8 cellular contexts compared by ENCODE assay signal in genomic region chr2:24076849-24077534, GRCh38. TPM values are rescaled to one million over a fixed set of nuclear protein-coding genes. Genes with fewer than 3 reads are reported as not detected.
DNase-seq lines count a peak whose midpoint lies in the region; ATAC-seq, FAIRE-seq and TF ChIP-seq lines count a peak whose summit lies in the region.

No MANE protein-coding gene starts in this region.

- peak in 1 of 2 donors; percentile 13 for ATAC-seq in CD4-positive, CD25-positive, alpha-beta regulatory T cell (ENCODE audit: low read depth in 2 of 2)
- ATAC-seq in GM19395 (IDR thresholded peaks at IDR 0.05; ENCODE audit: unreplicated experiment) = peak; percentile 24
- peak; percentile 1 to 8 for ATAC-seq in gastrocnemius medialis

- peaks cover 5 to 42% (median 26%) of the 10 kb centered on the region in 4 donors for H3K4me1 Mint-ChIP-seq in CD4-positive, CD25-positive, alpha-beta regulatory T cell

- no peak for DNase-seq in CD4-positive, CD25-positive, alpha-beta regulatory T cell
- no peak for DNase-seq in Jurkat, Clone E6-1 (ENCODE audit: low read depth, low spot score)
- DNase-seq in adrenal gland (peak in 3 of 7 donors; percentile 31 to 47 (median 45)), hepatocyte (ENCODE audit: low spot score) (peak; percentile 73), gastrocnemius medialis (no peak), RCC 7860 (ENCODE audit: low spot score) (no peak), H4 (ENCODE audit: low spot score) (no peak)

- TF ChIP-seq CTCF in adrenal gland (IDR thresholded peaks at IDR 0.05) = no peak
- TF ChIP-seq CTCF in hepatocyte (IDR thresholded peaks at IDR 0.05; ENCODE audit: poor library complexity) = no peak
- no peak for TF ChIP-seq CTCF in gastrocnemius medialis (IDR thresholded peaks at IDR 0.05 in 4 of 5, conservative IDR thresholded peaks at IDR 0.05 in 1 of 5)

- H3K27me3 Mint-ChIP-seq in CD4-positive, CD25-positive, alpha-beta regulatory T cell = no peaks in the 10 kb centered on the region

- peaks cover 17% of the 10 kb centered on the region for H3K4me1 ChIP-seq in CD4-positive, CD25-positive, alpha-beta regulatory T cell (ENCODE audit: control insufficient read depth, insufficient read depth, low read length, poor library complexity, severe bottlenecking)
- peaks cover 14 to 20% of the 10 kb centered on the region in 2 donors for H3K4me1 ChIP-seq in adrenal gland (replicated peaks in 1 of 2)
- H3K4me1 ChIP-seq in hepatocyte (ENCODE audit: insufficient read depth) = peaks cover 14% of the 10 kb centered on the region
- peaks cover 21 to 22% of the 10 kb centered on the region in 2 donors for H3K4me1 ChIP-seq in gastrocnemius medialis

- H3K4me3 Mint-ChIP-seq in CD4-positive, CD25-positive, alpha-beta regulatory T cell = peak overlapping the region; percentile 98 to 100 (median 98)

- peak overlapping the region; percentile 19 for H3K4me3 ChIP-seq in CD4-positive, CD25-positive, alpha-beta regulatory T cell (ENCODE audit: low read depth, low read length)
- H3K4me3 ChIP-seq in Jurkat, Clone E6-1 (ENCODE audit: low read length) = peak overlapping the region; percentile 100
- H3K4me3 ChIP-seq in adrenal gland = peak overlapping the region; percentile 28 to 90 (median 54)
- peak overlapping the region; percentile 40 for H3K4me3 ChIP-seq in hepatocyte
- peak overlapping the region; percentile 80 to 92 (median 84) for H3K4me3 ChIP-seq in gastrocnemius medialis

- no peaks in the 10 kb centered on the region for H3K9me2 ChIP-seq in hepatocyte (replicated peaks; ENCODE audit: insufficient read depth)

- intact Hi-C loops in adrenal gland (cut with DNase I) = loop anchor here (5.0 to 10.0 kb wide), 2 partner anchors 150 to 152 kb away; partner anchors contain the start of gene ATAD2B (in 2 of the 2)
- intact Hi-C loops in gastrocnemius medialis (cut with DNase I; ENCODE audit: low total_unique reads) = loop anchor here (1.0 to 2.0 kb wide), 4 partner anchors 30 to 150 kb away; partner anchors contain the start of genes ATAD2B, FAM228B, PFN4 and UBXN2A

- peak overlapping the region; percentile 88 for H3K27ac ChIP-seq in CD4-positive, CD25-positive, alpha-beta regulatory T cell (ENCODE audit: insufficient read depth, low read length, poor library complexity, severe bottlenecking)
- H3K27ac ChIP-seq in adrenal gland (peak overlapping the region; percentile 68 to 96 (median 84)), hepatocyte (peak overlapping the region; percentile 95), gastrocnemius medialis (peak overlapping the region; percentile 84 to 90 (median 87))

- in situ Hi-C loops in gastrocnemius medialis (cut with MboI; ENCODE audit: low sequenced_read_pairs in 4 of 4) = loop anchor here in 2 of 4 donors (5.0 to 25.0 kb wide), 3 partner anchors 142 to 240 kb away; partner anchors contain the start of gene ATAD2B (in 1 of the 2)

- no peaks in the 10 kb centered on the region for H4K20me1 ChIP-seq in hepatocyte (ENCODE audit: insufficient read depth, poor library complexity, severe bottlenecking)

- FAIRE-seq in RCC 7860 (lab: Jason Lieb, UNC) = no peak

- peaks cover 18% of the 10 kb centered on the region for H3K36me3 ChIP-seq in CD4-positive, CD25-positive, alpha-beta regulatory T cell (ENCODE audit: control insufficient read depth, insufficient read depth, low read length)
- H3K36me3 ChIP-seq in adrenal gland (replicated peaks in 1 of 2) (peaks cover 0 to 27% of the 10 kb centered on the region in 2 donors), hepatocyte (replicated peaks; ENCODE audit: insufficient read depth, low read depth) (no peaks in the 10 kb centered on the region), gastrocnemius medialis (peaks cover 0 to 15% of the 10 kb centered on the region in 2 donors)

- peaks cover 21% of the 10 kb centered on the region for H3K36me3 Mint-ChIP-seq in CD4-positive, CD25-positive, alpha-beta regulatory T cell

- peaks cover 0 to 2% (median 0%) of the 10 kb centered on the region in 7 donors for H3K9me3 Mint-ChIP-seq in CD4-positive, CD25-positive, alpha-beta regulatory T cell

- peak in 1 of 2 donors; percentile 3 for TF ChIP-seq POLR2A in adrenal gland (IDR thresholded peaks at IDR 0.05)
- TF ChIP-seq POLR2A in gastrocnemius medialis (IDR thresholded peaks at IDR 0.05) = no peak

- H3K4me2 ChIP-seq in hepatocyte = peak overlapping the region; percentile 82

- 1 to 3% (median 2%) methylated on average over 26 to 41 of the region's 41 CpGs for WGBS in adrenal gland, 4 donors
- WGBS in hepatocyte (ENCODE audit: low lambda C conversion rate, missing lambda C conversion rate) = 2% methylated on average over 20 of the region's 41 CpGs

- H3K9me3 ChIP-seq in CD4-positive, CD25-positive, alpha-beta regulatory T cell (ENCODE audit: control insufficient read depth in 2 of 2, low read length in 2 of 2) = no peaks in the 10 kb centered on the region
- H3K9me3 ChIP-seq in adrenal gland (replicated peaks in 1 of 3) = no peaks in the 10 kb centered on the region
- H3K9me3 ChIP-seq in hepatocyte (ENCODE audit: low read depth) = no peaks in the 10 kb centered on the region
- H3K9me3 ChIP-seq in gastrocnemius medialis = no peaks in the 10 kb centered on the region

- H3K27ac Mint-ChIP-seq in CD4-positive, CD25-positive, alpha-beta regulatory T cell = peak overlapping the region in 2 of 3 donors; percentile 99 to 100

- peak overlapping the region; percentile 69 for H2AFZ ChIP-seq in hepatocyte

- peaks cover 36% of the 10 kb centered on the region for H3K79me2 ChIP-seq in hepatocyte

- H3K27me3 ChIP-seq in CD4-positive, CD25-positive, alpha-beta regulatory T cell (ENCODE audit: control insufficient read depth, insufficient read depth, low read length) = no peaks in the 10 kb centered on the region
- H3K27me3 ChIP-seq in adrenal gland (no peaks in the 10 kb centered on the region), hepatocyte (no peaks in the 10 kb centered on the region), gastrocnemius medialis (no peaks in the 10 kb centered on the region)

RNA-seq across cellular contexts. Expression of gene SF3B6, which starts 0.9 kb away (rescaled TPM):
- 62.3 TPM for total RNA-seq in CD4-positive, CD25-positive, alpha-beta regulatory T cell
- polyA plus RNA-seq in CD4-positive, CD25-positive, alpha-beta regulatory T cell = 100 to 1,000 TPM; 200 to 255 (median 224) TPM
- 190 TPM for polyA plus RNA-seq in Jurkat, Clone E6-1 (2012; ENCODE audit: insufficient read depth, insufficient read length)
- total RNA-seq in adrenal gland (100 to 1,000 TPM in 2 of 8 donors, 10 to 100 TPM in 6; 61.2 to 164 (median 80.6) TPM), hepatocyte (131 and 158 TPM in 2 replicates), gastrocnemius medialis (10 to 100 TPM; 55.2 to 88.1 (median 70.5) TPM)
- polyA plus RNA-seq in adrenal gland (100 to 1,000 TPM in 1 of 3 donors, 10 to 100 TPM in 2; 70.1 to 173 (median 75.8) TPM), hepatocyte (170 and 174 TPM in 2 replicates)
- total RNA-seq in H4 (2014; rRNA removed; shearing (Covaris generic)) = 178 and 188 TPM in 2 replicates

RNA-seq across cellular contexts. Expression of gene TP53I3, which starts 7.6 kb away (rescaled TPM):
- total RNA-seq in CD4-positive, CD25-positive, alpha-beta regulatory T cell = 1.5 TPM
- polyA plus RNA-seq in CD4-positive, CD25-positive, alpha-beta regulatory T cell = 1 to 10 TPM in 1 of 4 donors, under 1 TPM in 2, not detected in 1; 0.25 to 1.4 (median 0.69) TPM
- polyA plus RNA-seq in Jurkat, Clone E6-1 (2012; ENCODE audit: insufficient read depth, insufficient read length) = 11.2 TPM
- 10 to 100 TPM; 18.4 to 29.9 (median 24.0) TPM for total RNA-seq in adrenal gland
- 10 to 100 TPM; 18.8 to 50.0 (median 48.4) TPM for polyA plus RNA-seq in adrenal gland
- 29.8 and 31.9 TPM in 2 replicates for total RNA-seq in hepatocyte
- polyA plus RNA-seq in hepatocyte = 52.9 and 56.2 TPM in 2 replicates
- 1 to 10 TPM; 3.3 to 7.6 (median 4.9) TPM for total RNA-seq in gastrocnemius medialis
- 4.9 and 5.1 TPM in 2 replicates for total RNA-seq in H4 (2014; rRNA removed; shearing (Covaris generic))

RNA-seq across cellular contexts. Expression of gene FKBP1B, which starts 27.5 kb away (rescaled TPM):
- total RNA-seq in CD4-positive, CD25-positive, alpha-beta regulatory T cell = 1.1 TPM
- polyA plus RNA-seq in CD4-positive, CD25-positive, alpha-beta regulatory T cell = 1 to 10 TPM; 1.1 to 3.0 (median 1.6) TPM
- 9.2 TPM for polyA plus RNA-seq in Jurkat, Clone E6-1 (2012; ENCODE audit: insufficient read depth, insufficient read length)
- total RNA-seq in adrenal gland (10 to 100 TPM in 1 of 8 donors, 1 to 10 TPM in 7; 3.7 to 11.0 (median 5.6) TPM), hepatocyte (20.2 and 24.4 TPM in 2 replicates), gastrocnemius medialis (1 to 10 TPM in 2 of 4 donors, under 1 TPM in 1, not detected in 1; 0.91 to 2.9 (median 1.5) TPM)
- polyA plus RNA-seq in adrenal gland (1 to 10 TPM; 4.4 to 8.1 (median 7.0) TPM), hepatocyte (36.3 and 37.2 TPM in 2 replicates)
- 0.58 TPM in 1 of 2 replicates, not detected in the other for total RNA-seq in H4 (2014; rRNA removed; shearing (Covaris generic))

RNA-seq across cellular contexts. Expression of gene WDCP, which starts 29.8 kb away (rescaled TPM):
- total RNA-seq in CD4-positive, CD25-positive, alpha-beta regulatory T cell = 6.3 TPM
- 10 to 100 TPM in 1 of 4 donors, 1 to 10 TPM in 3; 3.4 to 11.0 (median 4.9) TPM for polyA plus RNA-seq in CD4-positive, CD25-positive, alpha-beta regulatory T cell
- polyA plus RNA-seq in Jurkat, Clone E6-1 (2012; ENCODE audit: insufficient read depth, insufficient read length) = 13.6 TPM
- total RNA-seq in adrenal gland (10 to 100 TPM in 4 of 8 donors, 1 to 10 TPM in 4; 4.1 to 17.3 (median 11.0) TPM), hepatocyte (6.0 and 6.8 TPM in 2 replicates), gastrocnemius medialis (1 to 10 TPM; 4.8 to 8.4 (median 8.3) TPM)
- polyA plus RNA-seq in adrenal gland (10 to 100 TPM in 1 of 3 donors, 1 to 10 TPM in 2; 1.9 to 13.0 (median 2.0) TPM), hepatocyte (1.4 and 2.4 TPM in 2 replicates)
- 7.1 and 7.6 TPM in 2 replicates for total RNA-seq in H4 (2014; rRNA removed; shearing (Covaris generic))

RNA-seq across cellular contexts. Expression of gene PFN4, which starts 46.1 kb away (rescaled TPM):
- not detected for total RNA-seq in CD4-positive, CD25-positive, alpha-beta regulatory T cell
- not detected for polyA plus RNA-seq in CD4-positive, CD25-positive, alpha-beta regulatory T cell
- not detected for polyA plus RNA-seq in Jurkat, Clone E6-1 (2012; ENCODE audit: insufficient read depth, insufficient read length)
- total RNA-seq in adrenal gland = 1 to 10 TPM in 1 of 8 donors, under 1 TPM in 4, not detected in 3; 0.41 to 1.2 (median 0.79) TPM
- 1 to 10 TPM in 1 of 3 donors, under 1 TPM in 2; 0.82 to 2.7 (median 0.84) TPM for polyA plus RNA-seq in adrenal gland
- total RNA-seq in hepatocyte = 0.24 and 1.2 TPM in 2 replicates
- polyA plus RNA-seq in hepatocyte = 0.75 and 1.7 TPM in 2 replicates
- not detected for total RNA-seq in gastrocnemius medialis
- total RNA-seq in H4 (2014; rRNA removed; shearing (Covaris generic)) = 0.72 and 1.1 TPM in 2 replicates

Comparison
In these comparisons a context has a peak if more than half of its experiments do, and no peak if none do; other contexts are left out.
1. H3K4me3 ChIP-seq: peak in every context shown above with its lines; median percentile 100 in Jurkat, Clone E6-1; 84 in gastrocnemius medialis; 54 in adrenal gland; 40 in hepatocyte; 19 in CD4-positive, CD25-positive, alpha-beta regulatory T cell.